In genomic region chr17:65677932-65678331, GRCh38 we compare ENCODE assay signal across 19 cellular contexts.
DNase-seq lines count a peak whose midpoint lies in the region; ATAC-seq, FAIRE-seq and TF ChIP-seq lines count a peak whose summit lies in the region.
"Had no signal": no experiment of that assay in that cellular context is flagged by ENCODE, and none has a peak within 500 bp of the region (broad histone marks: within the 10 kb centered on the region; RNA-seq: fewer than 3 reads in every experiment).

No MANE protein-coding gene starts in this region.

- H3K4me1 ChIP-seq in adipocyte (ENCODE audit: control insufficient read depth, insufficient read depth, low read length): peaks cover 24% of the 10 kb centered on the region
- peaks cover 4% of the 10 kb centered on the region for H3K4me1 ChIP-seq in left ventricle myocardium inferior
- H3K4me1 ChIP-seq: breast epithelium, vagina had no signal

- no peak for TF ChIP-seq POLR2A in H54 (IDR thresholded peaks at IDR 0.05; ENCODE audit: low read depth, low read length)

- H3K36me3 ChIP-seq in adipocyte (ENCODE audit: control insufficient read depth, insufficient read depth, low read length, severe bottlenecking): no peaks in the 10 kb centered on the region
- no peaks in the 10 kb centered on the region for H3K36me3 ChIP-seq in left ventricle myocardium inferior
- H3K36me3 ChIP-seq: breast epithelium, sigmoid colon, vagina had no signal

- H3K27ac ChIP-seq in left ventricle myocardium inferior (replicated peaks): no peak overlapping the region
- H3K27ac ChIP-seq: breast epithelium, HL-60, sigmoid colon, vagina had no signal

- peak; percentile 75 for FAIRE-seq in H54 (lab: Jason Lieb, UNC)

- DNase-seq in A172 (ENCODE audit: low spot score) (peak; percentile 15), H54 (ENCODE audit: insufficient read length, low spot score) (peak; percentile 38), adipocyte (ENCODE audit: low read depth) (peak; percentile 38), iris pigment epithelial cell (ENCODE audit: low read depth) (peak; percentile 60), NCI-H2171 (lab: John Stamatoyannopoulos, UW) (no peak), NCI-H510A treated with DMSO at 0.1 percent for 48 hours (lab: John Stamatoyannopoulos, UW) (no peak), left ventricle myocardium inferior (no peak)
- DNase-seq: activated CD8-positive, alpha-beta T cell treated with anti-CD3 and anti-CD28 coated beads for 36 hours; activated naive CD8-positive, alpha-beta T cell treated with anti-CD3 and anti-CD28 coated beads for 36 hours; activated T-cell treated with anti-CD3 and anti-CD28 coated beads, Interleukin-2, amount 50 U/mL, for 72 hours; CD8-positive, alpha-beta memory T cell; DND-41; KG1; sigmoid colon; T-helper 1 cell had no signal

- H3K27me3 ChIP-seq in adipocyte (replicated peaks; ENCODE audit: control insufficient read depth, insufficient read depth, low read length): no peaks in the 10 kb centered on the region
- no peaks in the 10 kb centered on the region for H3K27me3 ChIP-seq in left ventricle myocardium inferior (ENCODE audit: low read depth)
- H3K27me3 ChIP-seq: breast epithelium, sigmoid colon, vagina had no signal

- no peak for ATAC-seq in HG03135 (IDR thresholded peaks at IDR 0.05; ENCODE audit: unreplicated experiment)
- ATAC-seq: activated CD8-positive, alpha-beta T cell treated with anti-CD3 and anti-CD28 coated beads for 36 hours had no signal

- H3K9me3 ChIP-seq in adipocyte (ENCODE audit: control insufficient read depth, low read length) (no peaks in the 10 kb centered on the region), left ventricle myocardium inferior (replicated peaks) (no peaks in the 10 kb centered on the region)
- H3K9me3 ChIP-seq: breast epithelium, sigmoid colon, vagina had no signal

- no peak for TF ChIP-seq CTCF in left ventricle myocardium inferior (IDR thresholded peaks at IDR 0.05; ENCODE audit: borderline replicate concordance)

- no peak overlapping the region for H3K4me3 ChIP-seq in adipocyte (ENCODE audit: low read length)
- no peak overlapping the region for H3K4me3 ChIP-seq in left ventricle myocardium inferior
- H3K4me3 ChIP-seq: breast epithelium, sigmoid colon, vagina had no signal

- intact Hi-C loops in left ventricle myocardium inferior (cut with micrococcal nuclease): no loop called here

- no peak overlapping the region for H3K9ac ChIP-seq in adipocyte (ENCODE audit: low read length)

Comparison
In these comparisons a context has a peak if more than half of its experiments do, and no peak if none do; other contexts are left out.
1. DNase-seq: peak in A172 (single experiment), H54 (single experiment), adipocyte (single experiment) and iris pigment epithelial cell (single experiment); none in NCI-H2171 (single experiment), NCI-H510A treated with DMSO at 0.1 percent for 48 hours (single experiment) and left ventricle myocardium inferior (single experiment).